In the genomic region with DNA sequence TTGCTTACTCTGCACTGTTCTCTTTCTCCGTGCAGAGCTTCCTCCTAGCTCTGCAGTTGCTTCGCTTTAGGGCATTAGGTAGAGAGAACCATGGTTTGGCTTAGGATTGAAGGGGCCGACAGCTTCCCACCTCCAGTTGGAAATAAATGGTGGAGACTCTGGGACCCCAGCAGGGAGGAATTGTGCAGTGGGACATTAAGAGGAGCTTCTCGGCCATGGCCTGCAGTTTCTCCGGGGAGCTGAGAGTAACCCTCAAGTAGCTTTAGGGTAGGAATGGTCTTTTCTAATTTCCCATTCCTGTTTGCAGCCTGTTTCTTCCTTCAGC, we compare ENCODE assay signal across 8 cellular contexts. TPM values are rescaled to one million over a fixed set of nuclear protein-coding genes. Genes with fewer than 3 reads are reported as not detected.
DNase-seq lines count a peak whose midpoint lies in the region; ATAC-seq, FAIRE-seq and TF ChIP-seq lines count a peak whose summit lies in the region.

No MANE protein-coding gene starts in this region.

- FAIRE-seq in astrocyte (lab: Jason Lieb, UNC) = no peak

- peaks cover 16% of the 10 kb centered on the region for H3K4me1 ChIP-seq in astrocyte (ENCODE audit: insufficient read depth, low read length)
- H3K4me1 ChIP-seq in liver (ENCODE audit: control insufficient read depth in 4 of 4, insufficient read depth in 4 of 4, low read length in 3 of 4) = peaks cover 6 to 34% (median 26%) of the 10 kb centered on the region in 4 donors
- H3K4me1 ChIP-seq in thoracic aorta (ENCODE audit: control insufficient read depth in 1 of 2, low read depth in 2 of 2) = peaks cover 25 to 40% of the 10 kb centered on the region in 2 donors

- no peaks in the 10 kb centered on the region for H3K27me3 Mint-ChIP-seq in activated CD4-positive, alpha-beta T cell treated with anti-CD3 and anti-CD28 coated beads for 36 hours
- H3K27me3 Mint-ChIP-seq in astrocyte (ENCODE audit: low read depth, unreplicated experiment) = no peaks in the 10 kb centered on the region
- H3K27me3 Mint-ChIP-seq in stimulated activated memory B cell treated with anti-CD40 and anti-IgM and Interleukin-4, amounts not matched to agents 10 μg/mL and 1 μg/mL and 100 μg/mL, for 72 hours = no peaks in the 10 kb centered on the region

- peak overlapping the region; percentile 75 for H2AFZ ChIP-seq in astrocyte (ENCODE audit: low read depth, low read length)

- CTCF ChIA-PET in activated CD4-positive, alpha-beta T cell treated with anti-CD3 and anti-CD28 coated beads for 36 hours (lab: Charles Lee) = interaction anchor here (0.6 to 10.3 kb wide), 15 partner anchors 8 to 412 kb away, joined by 3 to 105 read pairs (median 3); partner anchors contain the start of gene SFXN2

- peak in 1 of 2 donors; percentile 36 for TF ChIP-seq RAD21 in liver (IDR thresholded peaks at IDR 0.05)

- peaks cover 58% of the 10 kb centered on the region for H4K20me1 ChIP-seq in astrocyte (ENCODE audit: insufficient read depth, low read length)

- no peak for ATAC-seq in activated CD4-positive, alpha-beta T cell treated with anti-CD3 and anti-CD28 coated beads for 36 hours
- ATAC-seq in thoracic aorta (ENCODE audit: insufficient number of reproducible peaks, low FRiP score, low read depth) = no peak
- no peak for ATAC-seq in stimulated activated memory B cell treated with anti-CD40 and anti-IgM and Interleukin-4, amounts not matched to agents 10 μg/mL and 1 μg/mL and 100 μg/mL, for 72 hours

- peaks cover 16% of the 10 kb centered on the region for H3K4me1 Mint-ChIP-seq in activated CD4-positive, alpha-beta T cell treated with anti-CD3 and anti-CD28 coated beads for 36 hours
- H3K4me1 Mint-ChIP-seq in astrocyte (ENCODE audit: low read depth, unreplicated experiment) = peaks cover 4% of the 10 kb centered on the region
- H3K4me1 Mint-ChIP-seq in stimulated activated memory B cell treated with anti-CD40 and anti-IgM and Interleukin-4, amounts not matched to agents 10 μg/mL and 1 μg/mL and 100 μg/mL, for 72 hours = peaks cover 27% of the 10 kb centered on the region

- peak overlapping the region; percentile 96 for H3K4me3 ChIP-seq in astrocyte (ENCODE audit: insufficient read depth, low read depth, low read length)
- peak overlapping the region in 2 of 3 donors; percentile 72 to 94 for H3K4me3 ChIP-seq in liver (ENCODE audit: low read depth in 1 of 3, low read length in 3 of 3)
- peak overlapping the region; percentile 93 for H3K4me3 ChIP-seq in thoracic aorta

- POLR2A ChIA-PET in activated CD4-positive, alpha-beta T cell treated with anti-CD3 and anti-CD28 coated beads for 36 hours (lab: Charles Lee) = interaction anchor here (0.7 to 1.7 kb wide), 2 partner anchors 25 to 79 kb away, joined by 3 to 5 read pairs; no protein-coding TSS in a partner anchor

- H3K27me3 ChIP-seq in astrocyte (ENCODE audit: insufficient read depth, low read length) (no peaks in the 10 kb centered on the region), liver (ENCODE audit: control insufficient read depth in 4 of 4, insufficient read depth in 4 of 4, low read length in 3 of 4) (no peaks in the 10 kb centered on the region), thoracic aorta (replicated peaks; ENCODE audit: insufficient read depth) (no peaks in the 10 kb centered on the region)

- H3K9me3 Mint-ChIP-seq in activated CD4-positive, alpha-beta T cell treated with anti-CD3 and anti-CD28 coated beads for 36 hours (ENCODE audit: low read depth) = no peaks in the 10 kb centered on the region
- no peaks in the 10 kb centered on the region for H3K9me3 Mint-ChIP-seq in astrocyte (ENCODE audit: unreplicated experiment)
- H3K9me3 Mint-ChIP-seq in stimulated activated memory B cell treated with anti-CD40 and anti-IgM and Interleukin-4, amounts not matched to agents 10 μg/mL and 1 μg/mL and 100 μg/mL, for 72 hours = no peaks in the 10 kb centered on the region

- H3K4me3 Mint-ChIP-seq in activated CD4-positive, alpha-beta T cell treated with anti-CD3 and anti-CD28 coated beads for 36 hours = no peak overlapping the region
- peak overlapping the region; percentile 93 for H3K4me3 Mint-ChIP-seq in astrocyte (ENCODE audit: unreplicated experiment)
- H3K4me3 Mint-ChIP-seq in stimulated activated memory B cell treated with anti-CD40 and anti-IgM and Interleukin-4, amounts not matched to agents 10 μg/mL and 1 μg/mL and 100 μg/mL, for 72 hours = no peak overlapping the region

- H3K9me3 ChIP-seq in astrocyte (ENCODE audit: insufficient read depth, low read depth, low read length) = no peaks in the 10 kb centered on the region
- H3K9me3 ChIP-seq in liver (ENCODE audit: control insufficient read depth in 4 of 4, low read length in 3 of 4) = no peaks in the 10 kb centered on the region
- no peaks in the 10 kb centered on the region for H3K9me3 ChIP-seq in thoracic aorta

- 28% methylated on average over 5 of the region's 5 CpGs for WGBS in liver

- no peak for DNase-seq in activated CD4-positive, alpha-beta T cell treated with anti-CD3 and anti-CD28 coated beads for 36 hours
- no peak for DNase-seq in activated CD4-positive, alpha-beta T cell treated with anti-CD3 and anti-CD28 coated beads for 4 hours
- no peak for DNase-seq in astrocyte (ENCODE audit: low read depth)
- DNase-seq in thoracic aorta (ENCODE audit: low spot score) = no peak
- no peak for DNase-seq in DMS53 (lab: John Stamatoyannopoulos, UW)
- DNase-seq in mucosa of gallbladder (ENCODE audit: low spot score) = no peak

- H3K4me2 ChIP-seq in astrocyte (ENCODE audit: low read length) = peak overlapping the region; percentile 100

- H3K27ac Mint-ChIP-seq in activated CD4-positive, alpha-beta T cell treated with anti-CD3 and anti-CD28 coated beads for 36 hours = peak overlapping the region; percentile 82
- no peak overlapping the region for H3K27ac Mint-ChIP-seq in astrocyte (ENCODE audit: unreplicated experiment)
- H3K27ac Mint-ChIP-seq in stimulated activated memory B cell treated with anti-CD40 and anti-IgM and Interleukin-4, amounts not matched to agents 10 μg/mL and 1 μg/mL and 100 μg/mL, for 72 hours = no peak overlapping the region

- intact Hi-C loops in activated CD4-positive, alpha-beta T cell treated with anti-CD3 and anti-CD28 coated beads for 36 hours (cut with DNase I, micrococcal nuclease) = loop anchor here in 1 of 2 experiments (5.0 kb wide), 2 partner anchors 388 to 1412 kb away; partner anchors contain the start of gene STN1

- peak overlapping the region; percentile 88 for H3K9ac ChIP-seq in astrocyte (ENCODE audit: low read length)
- H3K9ac ChIP-seq in liver (ENCODE audit: low read depth in 1 of 2, low read length in 2 of 2) = peak overlapping the region; percentile 68 to 73

- H3K36me3 ChIP-seq in astrocyte (ENCODE audit: insufficient read depth, low read length) (no peaks in the 10 kb centered on the region), liver (ENCODE audit: control insufficient read depth in 4 of 4, insufficient read depth in 3 of 4, low read depth in 1 of 4, low read length in 3 of 4) (peaks cover 0 to 12% (median 7%) of the 10 kb centered on the region in 4 donors), thoracic aorta (peaks cover 9% of the 10 kb centered on the region)

- H3K27ac ChIP-seq in astrocyte (ENCODE audit: low read depth, low read length) (no peak overlapping the region), liver (ENCODE audit: low read depth in 1 of 2, low read length in 2 of 2) (peak overlapping the region; percentile 54 to 72), thoracic aorta (peak overlapping the region; percentile 55 to 68)

- peaks cover 11% of the 10 kb centered on the region for H3K36me3 Mint-ChIP-seq in activated CD4-positive, alpha-beta T cell treated with anti-CD3 and anti-CD28 coated beads for 36 hours (ENCODE audit: low read depth)
- H3K36me3 Mint-ChIP-seq in astrocyte (ENCODE audit: low read depth, unreplicated experiment) = no peaks in the 10 kb centered on the region
- H3K36me3 Mint-ChIP-seq in stimulated activated memory B cell treated with anti-CD40 and anti-IgM and Interleukin-4, amounts not matched to agents 10 μg/mL and 1 μg/mL and 100 μg/mL, for 72 hours = no peaks in the 10 kb centered on the region

- peaks cover 56% of the 10 kb centered on the region for H3K79me2 ChIP-seq in astrocyte (ENCODE audit: insufficient read depth, low read length)

- TF ChIP-seq CTCF in astrocyte (IDR thresholded peaks at IDR 0.05; ENCODE audit: insufficient read depth, low read depth, low read length) (no peak), liver (IDR thresholded peaks at IDR 0.05; ENCODE audit: low read depth, low read length, missing input control) (no peak), thoracic aorta (IDR thresholded peaks at IDR 0.05) (no peak)

RNA-seq across cellular contexts. Expression of gene SUFU, which starts 1.2 kb away (rescaled TPM):
- total RNA-seq in activated CD4-positive, alpha-beta T cell treated with anti-CD3 and anti-CD28 coated beads for 36 hours = 1 to 10 TPM; 8.4 to 9.5 TPM
- 25.8 and 26.2 TPM in 2 replicates for total RNA-seq in astrocyte
- total RNA-seq in liver = 1 to 10 TPM; 2.6 to 3.8 TPM
- 1 to 10 TPM; 1.8 to 3.2 TPM for polyA plus RNA-seq in liver
- 1 to 10 TPM; 4.6 to 7.6 TPM for total RNA-seq in thoracic aorta
- 18.3 TPM for total RNA-seq in mucosa of gallbladder

RNA-seq across cellular contexts. Expression of gene ACTR1A, which starts 2.4 kb away (rescaled TPM):
- 10 to 100 TPM; 51.1 to 53.3 TPM for total RNA-seq in activated CD4-positive, alpha-beta T cell treated with anti-CD3 and anti-CD28 coated beads for 36 hours
- total RNA-seq in astrocyte (145 and 155 TPM in 2 replicates), liver (10 to 100 TPM; 40.7 to 51.9 TPM), thoracic aorta (100 to 1,000 TPM in 1 of 2 donors, 10 to 100 TPM in 1; 98.0 to 116 TPM), mucosa of gallbladder (96.4 TPM)
- polyA plus RNA-seq in liver = 10 to 100 TPM; 24.5 to 29.9 TPM

RNA-seq across cellular contexts. Expression of gene C10orf95, which starts 53.6 kb away (rescaled TPM):
- total RNA-seq in activated CD4-positive, alpha-beta T cell treated with anti-CD3 and anti-CD28 coated beads for 36 hours = under 1 TPM; 0.27 to 0.32 TPM
- 0.19 and 0.20 TPM in 2 replicates for total RNA-seq in astrocyte
- total RNA-seq in liver = under 1 TPM in 1 of 2 donors, not detected in 1; 0.09 TPM
- polyA plus RNA-seq in liver = under 1 TPM in 1 of 2 donors, not detected in 1; 0.24 TPM
- not detected for total RNA-seq in thoracic aorta
- total RNA-seq in mucosa of gallbladder = 0.46 TPM
